In the genomic region with DNA sequence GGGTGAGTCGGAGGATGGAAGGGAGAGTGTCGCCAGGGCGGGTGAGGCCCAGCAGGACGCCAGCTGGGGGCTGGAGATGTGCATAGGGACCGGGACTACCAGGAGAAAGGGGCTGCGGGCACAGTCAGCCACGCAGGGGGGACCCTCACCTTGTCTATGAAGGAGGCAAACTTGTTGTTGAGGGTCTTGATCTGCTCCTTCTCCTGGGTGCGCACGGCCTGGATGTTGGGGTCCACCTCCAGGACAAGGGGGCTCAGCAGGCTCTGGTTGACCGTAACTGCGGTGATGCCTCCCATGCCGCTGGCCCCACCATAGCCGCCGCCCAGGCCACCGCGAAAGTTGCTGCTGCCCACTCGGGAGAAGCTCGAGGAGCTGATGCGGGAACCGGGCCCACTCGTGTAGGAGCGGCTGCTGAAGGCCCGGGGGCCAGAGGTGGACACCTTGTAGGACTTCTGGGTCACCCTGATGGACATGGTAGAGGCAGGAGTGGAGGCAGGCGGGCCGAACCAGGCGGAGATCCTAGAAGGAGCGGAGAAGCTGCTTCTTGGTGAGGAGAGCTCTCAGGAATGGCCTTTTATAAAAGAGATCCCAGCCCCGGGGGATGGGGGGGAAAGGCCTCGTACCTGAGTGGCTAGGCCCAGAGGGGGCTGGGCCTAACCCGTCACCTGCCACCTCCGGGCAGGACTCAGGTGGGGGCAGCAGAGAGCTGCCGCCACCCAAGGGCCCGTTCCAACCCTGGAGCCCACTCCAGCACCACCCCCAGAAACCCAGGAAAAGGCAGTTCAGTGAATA, we compare ENCODE assay signal across 8 cellular contexts. TPM values are rescaled to one million over a fixed set of nuclear protein-coding genes. Genes with fewer than 3 reads are reported as not detected.
DNase-seq lines count a peak whose midpoint lies in the region; ATAC-seq and TF ChIP-seq lines count a peak whose summit lies in the region.
"Not testable (repeated sequence)": the region's sequence is repeated elsewhere in the genome, so short reads cannot be mapped to it uniquely, and the experiment has no call there.

A gene (minus strand): TSS at position 568 of the 792 bp plus-strand sequence. CDS start 95 bp downstream, at position 473.

- peak within 1 kb of the TSS; percentile 97 for H3K27ac ChIP-seq in 22Rv1
- H3K27ac ChIP-seq in GM23248, result not testable (repeated sequence)
- peak within 1 kb of the TSS; percentile 90 to 93 (median 90) for H3K27ac ChIP-seq in esophagus muscularis mucosa (replicated peaks in 1 of 4)
- H3K27ac ChIP-seq in prostate gland, result peak within 1 kb of the TSS; percentile 97 to 98

- ATAC-seq in left lobe of liver, result peak; percentile 89

- not testable (repeated sequence) for H3K9me2 ChIP-seq in GM23248 (ENCODE audit: insufficient read depth)

- H3K4me1 ChIP-seq in GM23248 (ENCODE audit: insufficient read depth) (peaks cover 19% of the 10 kb centered on the region), esophagus muscularis mucosa (peaks cover 7 to 77% (median 60%) of the 10 kb centered on the region in 4 donors), prostate gland (replicated peaks) (peaks cover 23% of the 10 kb centered on the region)

- not testable (repeated sequence) for TF ChIP-seq EP300 in esophagus muscularis mucosa (IDR thresholded peaks at IDR 0.05)

- not testable (repeated sequence) for H3K79me2 ChIP-seq in GM23248 (ENCODE audit: insufficient read depth)

- H3K4me3 ChIP-seq in GM23248 (peak within 1 kb of the TSS; percentile 45), esophagus muscularis mucosa (peak within 1 kb of the TSS; percentile 66 to 71 (median 69)), prostate gland (peak within 1 kb of the TSS; percentile 47 to 63)

- not testable (repeated sequence) for H3F3A ChIP-seq in GM23248 (ENCODE audit: insufficient read depth)

- H3K9ac ChIP-seq in GM23248, result 0 out of 2 replicates have a peak within 1 kb of the TSS, but pooled peaks have one; percentile 39

- H3K9me3 ChIP-seq in GM23248 (ENCODE audit: low read depth); esophagus muscularis mucosa; prostate gland: not testable (repeated sequence)

- H3K27me3 ChIP-seq in GM23248 (replicated peaks; ENCODE audit: insufficient read depth); esophagus muscularis mucosa; prostate gland (replicated peaks; ENCODE audit: insufficient read depth): not testable (repeated sequence)

- H3K36me3 ChIP-seq in GM23248 (ENCODE audit: low read depth); prostate gland: not testable (repeated sequence)
- H3K36me3 ChIP-seq in esophagus muscularis mucosa, result peaks cover 8 to 22% (median 19%) of the 10 kb centered on the region in 4 donors

- TF ChIP-seq CTCF in 22Rv1 (IDR thresholded peaks at IDR 0.05) (peak; percentile 99), esophagus muscularis mucosa (IDR thresholded peaks at IDR 0.05) (peak; percentile 37 to 54 (median 37)), prostate gland (IDR thresholded peaks at IDR 0.05) (peak; percentile 53 to 90 (median 60))

- in situ Hi-C loops in GM23248 (cut with MboI), result not testable (repeated sequence)

- intact Hi-C loops in esophagus muscularis mucosa (cut with DNase I), result loop anchor here (5.0 kb wide), 1 partner anchor 78 kb away; no protein-coding TSS in a partner anchor
- intact Hi-C loops in prostate gland (cut with DNase I), result not testable (repeated sequence)

- WGBS in GM23248 (ENCODE audit: low coverage in 1 of 2, low lambda C conversion rate in 2 of 2, missing lambda C conversion rate in 2 of 2), 2 experiments, result 84 to 85% methylated on average over 33 of the region's 33 CpGs
- 56% methylated on average over 28 of the region's 33 CpGs for WGBS in esophagus muscularis mucosa
- 44% methylated on average over 31 of the region's 33 CpGs for WGBS in prostate gland

- TF ChIP-seq POLR2A in esophagus muscularis mucosa (IDR thresholded peaks at IDR 0.05; ENCODE audit: low read depth), result peak; percentile 45
- TF ChIP-seq POLR2A in prostate gland (IDR thresholded peaks at IDR 0.05), result peak; percentile 96

- DNase-seq in GM23248; esophagus muscularis mucosa (ENCODE audit: extremely low spot score): not testable (repeated sequence)
- peak; percentile 87 to 94 for DNase-seq in NCI-H187 (lab: John Stamatoyannopoulos, UW)
- DNase-seq in SIG-M5 treated with dmso at 0.1 percent for 504 hours (lab: John Stamatoyannopoulos, UW; ENCODE audit: unreplicated experiment), result peak; percentile 65
- peak; percentile 92 for DNase-seq in amniotic epithelial cell (ENCODE audit: low read depth)
- peak; percentile 94 for DNase-seq in left lobe of liver (ENCODE audit: low spot score)
- DNase-seq in prostate gland (ENCODE audit: low spot score), result peak; percentile 98

- peak within 1 kb of the TSS; percentile 51 for H3K4me2 ChIP-seq in GM23248 (ENCODE audit: unreplicated experiment)

- H2AFZ ChIP-seq in GM23248, result peak within 1 kb of the TSS; percentile 73

- H4K20me1 ChIP-seq in GM23248 (ENCODE audit: insufficient read depth), result not testable (repeated sequence)

RNA-seq across cellular contexts. Expression of the gene that starts here (rescaled TPM):
- total RNA-seq in GM23248 (2014; rRNA removed; shearing (Covaris generic)), result 5.5 and 12.9 TPM in 2 replicates
- 17.5 and 19.8 TPM in 2 replicates for polyA plus RNA-seq in GM23248 (2016; fragmentation: Nextera tagmentation; extraction: Ambion mirVana)
- 100 to 1,000 TPM; 136 to 508 (median 387) TPM for total RNA-seq in esophagus muscularis mucosa
- total RNA-seq in left lobe of liver, result 235 TPM
- total RNA-seq in prostate gland, result 100 to 1,000 TPM; 182 to 536 TPM

Comparison
In these comparisons a context has a peak if more than half of its experiments do, and no peak if none do; other contexts are left out.
1. CTCF ChIP-seq: peak in every context shown above with its lines; median percentile 99 in 22Rv1; 60 in prostate gland; 37 in esophagus muscularis mucosa.